Comparison of ENCODE assay signal across 1 cellular context in the genomic region with DNA sequence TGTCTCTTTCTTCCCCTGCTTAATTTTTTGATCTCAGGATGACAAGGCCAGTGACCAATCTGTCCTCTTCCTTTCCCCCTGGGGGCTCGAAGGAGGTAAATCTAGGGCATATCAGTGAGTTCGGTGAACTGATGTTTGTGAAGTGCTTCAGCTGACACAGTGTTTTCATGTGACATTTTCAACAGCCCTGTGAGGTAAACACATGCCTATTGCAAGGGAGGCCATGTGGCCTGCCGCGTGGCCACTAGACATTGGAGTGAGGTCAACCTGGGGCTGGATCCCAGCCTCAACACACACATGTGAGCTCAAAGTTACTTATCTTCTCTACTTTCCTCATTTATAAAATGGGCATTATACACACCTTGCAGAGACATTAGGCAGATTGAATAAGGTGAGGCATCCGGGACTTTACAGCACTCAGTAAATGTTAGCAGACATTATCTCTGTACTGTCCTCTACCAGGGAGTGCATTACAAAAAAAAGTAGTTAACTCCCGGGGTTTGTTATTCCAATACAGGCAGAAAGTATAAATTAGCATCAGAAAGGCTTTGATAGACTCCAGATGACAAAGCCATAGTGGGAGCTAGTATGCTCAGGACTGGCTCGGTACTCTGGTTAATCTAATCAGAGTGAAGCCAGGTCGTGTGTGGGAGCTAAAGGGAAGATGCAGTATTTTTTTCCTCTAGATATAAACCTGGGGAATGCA.
TF ChIP-seq lines count a peak whose summit lies in the region.

No MANE protein-coding gene starts in this region.

TF ChIP-seq in HepG2, 621 proteins besides CTCF, POLR2A, EP300 and RAD21 (continued from another document and continues in another):
- TF ChIP-seq, protein P1, sequence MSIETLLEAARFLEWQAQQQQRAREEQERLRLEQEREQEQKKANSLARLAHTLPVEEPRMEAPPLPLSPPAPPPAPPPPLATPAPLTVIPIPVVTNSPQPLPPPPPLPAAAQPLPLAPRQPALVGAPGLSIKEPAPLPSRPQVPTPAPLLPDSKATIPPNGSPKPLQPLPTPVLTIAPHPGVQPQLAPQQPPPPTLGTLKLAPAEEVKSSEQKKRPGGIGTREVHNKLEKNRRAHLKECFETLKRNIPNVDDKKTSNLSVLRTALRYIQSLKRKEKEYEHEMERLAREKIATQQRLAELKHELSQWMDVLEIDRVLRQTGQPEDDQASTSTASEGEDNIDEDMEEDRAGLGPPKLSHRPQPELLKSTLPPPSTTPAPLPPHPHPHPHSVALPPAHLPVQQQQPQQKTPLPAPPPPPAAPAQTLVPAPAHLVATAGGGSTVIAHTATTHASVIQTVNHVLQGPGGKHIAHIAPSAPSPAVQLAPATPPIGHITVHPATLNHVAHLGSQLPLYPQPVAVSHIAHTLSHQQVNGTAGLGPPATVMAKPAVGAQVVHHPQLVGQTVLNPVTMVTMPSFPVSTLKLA (IDR thresholded peaks at IDR 0.05): peak; percentile 60
- no peak for TF ChIP-seq NFYB (CRISPR knock-in tag; IDR thresholded peaks at IDR 0.05)
- no peak for TF ChIP-seq PTBP1 (IDR thresholded peaks at IDR 0.05; ENCODE audit: low read depth, low read length, poor library complexity, severe bottlenecking)
- TF ChIP-seq TOE1 (CRISPR knock-in tag; IDR thresholded peaks at IDR 0.05): no peak
- TF ChIP-seq, protein P2, sequence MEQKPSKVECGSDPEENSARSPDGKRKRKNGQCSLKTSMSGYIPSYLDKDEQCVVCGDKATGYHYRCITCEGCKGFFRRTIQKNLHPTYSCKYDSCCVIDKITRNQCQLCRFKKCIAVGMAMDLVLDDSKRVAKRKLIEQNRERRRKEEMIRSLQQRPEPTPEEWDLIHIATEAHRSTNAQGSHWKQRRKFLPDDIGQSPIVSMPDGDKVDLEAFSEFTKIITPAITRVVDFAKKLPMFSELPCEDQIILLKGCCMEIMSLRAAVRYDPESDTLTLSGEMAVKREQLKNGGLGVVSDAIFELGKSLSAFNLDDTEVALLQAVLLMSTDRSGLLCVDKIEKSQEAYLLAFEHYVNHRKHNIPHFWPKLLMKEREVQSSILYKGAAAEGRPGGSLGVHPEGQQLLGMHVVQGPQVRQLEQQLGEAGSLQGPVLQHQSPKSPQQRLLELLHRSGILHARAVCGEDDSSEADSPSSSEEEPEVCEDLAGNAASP (CRISPR knock-in tag; IDR thresholded peaks at IDR 0.05; ENCODE audit: borderline replicate concordance): 0 out of 2 replicates have a peak, but pooled peaks have one; percentile 12
- TF ChIP-seq SPEN (CRISPR knock-in tag; IDR thresholded peaks at IDR 0.05; ENCODE audit: low read depth): no peak
- TF ChIP-seq ZNF510 (CRISPR knock-in tag; IDR thresholded peaks at IDR 0.05; ENCODE audit: low read depth): no peak
- no peak for TF ChIP-seq KDM2A (CRISPR knock-in tag; IDR thresholded peaks at IDR 0.05; ENCODE audit: borderline replicate concordance, low read depth)
- TF ChIP-seq KLF16 (CRISPR knock-in tag; IDR thresholded peaks at IDR 0.05): peak in 1 of 2 experiments; percentile 56; a peak in 1 of 4 replicates
- TF ChIP-seq, protein P3, sequence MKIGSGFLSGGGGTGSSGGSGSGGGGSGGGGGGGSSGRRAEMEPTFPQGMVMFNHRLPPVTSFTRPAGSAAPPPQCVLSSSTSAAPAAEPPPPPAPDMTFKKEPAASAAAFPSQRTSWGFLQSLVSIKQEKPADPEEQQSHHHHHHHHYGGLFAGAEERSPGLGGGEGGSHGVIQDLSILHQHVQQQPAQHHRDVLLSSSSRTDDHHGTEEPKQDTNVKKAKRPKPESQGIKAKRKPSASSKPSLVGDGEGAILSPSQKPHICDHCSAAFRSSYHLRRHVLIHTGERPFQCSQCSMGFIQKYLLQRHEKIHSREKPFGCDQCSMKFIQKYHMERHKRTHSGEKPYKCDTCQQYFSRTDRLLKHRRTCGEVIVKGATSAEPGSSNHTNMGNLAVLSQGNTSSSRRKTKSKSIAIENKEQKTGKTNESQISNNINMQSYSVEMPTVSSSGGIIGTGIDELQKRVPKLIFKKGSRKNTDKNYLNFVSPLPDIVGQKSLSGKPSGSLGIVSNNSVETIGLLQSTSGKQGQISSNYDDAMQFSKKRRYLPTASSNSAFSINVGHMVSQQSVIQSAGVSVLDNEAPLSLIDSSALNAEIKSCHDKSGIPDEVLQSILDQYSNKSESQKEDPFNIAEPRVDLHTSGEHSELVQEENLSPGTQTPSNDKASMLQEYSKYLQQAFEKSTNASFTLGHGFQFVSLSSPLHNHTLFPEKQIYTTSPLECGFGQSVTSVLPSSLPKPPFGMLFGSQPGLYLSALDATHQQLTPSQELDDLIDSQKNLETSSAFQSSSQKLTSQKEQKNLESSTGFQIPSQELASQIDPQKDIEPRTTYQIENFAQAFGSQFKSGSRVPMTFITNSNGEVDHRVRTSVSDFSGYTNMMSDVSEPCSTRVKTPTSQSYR (CRISPR knock-in tag; IDR thresholded peaks at IDR 0.05; ENCODE audit: borderline replicate concordance): no peak
- no peak for TF ChIP-seq ZNF891 (CRISPR knock-in tag; IDR thresholded peaks at IDR 0.05)
- TF ChIP-seq, protein P4, sequence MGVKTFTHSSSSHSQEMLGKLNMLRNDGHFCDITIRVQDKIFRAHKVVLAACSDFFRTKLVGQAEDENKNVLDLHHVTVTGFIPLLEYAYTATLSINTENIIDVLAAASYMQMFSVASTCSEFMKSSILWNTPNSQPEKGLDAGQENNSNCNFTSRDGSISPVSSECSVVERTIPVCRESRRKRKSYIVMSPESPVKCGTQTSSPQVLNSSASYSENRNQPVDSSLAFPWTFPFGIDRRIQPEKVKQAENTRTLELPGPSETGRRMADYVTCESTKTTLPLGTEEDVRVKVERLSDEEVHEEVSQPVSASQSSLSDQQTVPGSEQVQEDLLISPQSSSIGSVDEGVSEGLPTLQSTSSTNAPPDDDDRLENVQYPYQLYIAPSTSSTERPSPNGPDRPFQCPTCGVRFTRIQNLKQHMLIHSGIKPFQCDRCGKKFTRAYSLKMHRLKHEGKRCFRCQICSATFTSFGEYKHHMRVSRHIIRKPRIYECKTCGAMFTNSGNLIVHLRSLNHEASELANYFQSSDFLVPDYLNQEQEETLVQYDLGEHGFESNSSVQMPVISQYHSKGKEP (CRISPR knock-in tag; IDR thresholded peaks at IDR 0.05): no peak
- TF ChIP-seq, protein P5, sequence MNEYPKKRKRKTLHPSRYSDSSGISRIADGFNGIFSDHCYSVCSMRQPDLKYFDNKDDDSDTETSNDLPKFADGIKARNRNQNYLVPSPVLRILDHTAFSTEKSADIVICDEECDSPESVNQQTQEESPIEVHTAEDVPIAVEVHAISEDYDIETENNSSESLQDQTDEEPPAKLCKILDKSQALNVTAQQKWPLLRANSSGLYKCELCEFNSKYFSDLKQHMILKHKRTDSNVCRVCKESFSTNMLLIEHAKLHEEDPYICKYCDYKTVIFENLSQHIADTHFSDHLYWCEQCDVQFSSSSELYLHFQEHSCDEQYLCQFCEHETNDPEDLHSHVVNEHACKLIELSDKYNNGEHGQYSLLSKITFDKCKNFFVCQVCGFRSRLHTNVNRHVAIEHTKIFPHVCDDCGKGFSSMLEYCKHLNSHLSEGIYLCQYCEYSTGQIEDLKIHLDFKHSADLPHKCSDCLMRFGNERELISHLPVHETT (CRISPR knock-in tag; conservative IDR thresholded peaks at IDR 0.05): no peak
- TF ChIP-seq XRCC5 (optimal IDR thresholded peaks at IDR 0.05; ENCODE audit: low read length): no peak
- 0 out of 2 replicates have a peak, but pooled peaks have one; percentile 37 for TF ChIP-seq ZNF232 (CRISPR knock-in tag; IDR thresholded peaks at IDR 0.05; ENCODE audit: borderline replicate concordance)
- no peak for TF ChIP-seq ZNF577 (CRISPR knock-in tag; IDR thresholded peaks at IDR 0.05; ENCODE audit: borderline replicate concordance, low read depth)
- TF ChIP-seq MAFG (CRISPR knock-in tag; IDR thresholded peaks at IDR 0.05): no peak
- no peak for TF ChIP-seq MAFK (conservative IDR thresholded peaks at IDR 0.05 in 1 of 2, IDR thresholded peaks at IDR 0.05 in 1 of 2; ENCODE audit: low read length in 2 of 2)
- no peak for TF ChIP-seq ZNF138 (CRISPR knock-in tag; IDR thresholded peaks at IDR 0.05; ENCODE audit: low read depth)
- no peak for TF ChIP-seq TAF1 (CRISPR knock-in tag; IDR thresholded peaks at IDR 0.05)
- TF ChIP-seq, protein P6, sequence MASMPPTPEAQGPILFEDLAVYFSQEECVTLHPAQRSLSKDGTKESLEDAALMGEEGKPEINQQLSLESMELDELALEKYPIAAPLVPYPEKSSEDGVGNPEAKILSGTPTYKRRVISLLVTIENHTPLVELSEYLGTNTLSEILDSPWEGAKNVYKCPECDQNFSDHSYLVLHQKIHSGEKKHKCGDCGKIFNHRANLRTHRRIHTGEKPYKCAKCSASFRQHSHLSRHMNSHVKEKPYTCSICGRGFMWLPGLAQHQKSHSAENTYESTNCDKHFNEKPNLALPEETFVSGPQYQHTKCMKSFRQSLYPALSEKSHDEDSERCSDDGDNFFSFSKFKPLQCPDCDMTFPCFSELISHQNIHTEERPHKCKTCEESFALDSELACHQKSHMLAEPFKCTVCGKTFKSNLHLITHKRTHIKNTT (CRISPR knock-in tag; IDR thresholded peaks at IDR 0.05): no peak
- TF ChIP-seq, protein P7, sequence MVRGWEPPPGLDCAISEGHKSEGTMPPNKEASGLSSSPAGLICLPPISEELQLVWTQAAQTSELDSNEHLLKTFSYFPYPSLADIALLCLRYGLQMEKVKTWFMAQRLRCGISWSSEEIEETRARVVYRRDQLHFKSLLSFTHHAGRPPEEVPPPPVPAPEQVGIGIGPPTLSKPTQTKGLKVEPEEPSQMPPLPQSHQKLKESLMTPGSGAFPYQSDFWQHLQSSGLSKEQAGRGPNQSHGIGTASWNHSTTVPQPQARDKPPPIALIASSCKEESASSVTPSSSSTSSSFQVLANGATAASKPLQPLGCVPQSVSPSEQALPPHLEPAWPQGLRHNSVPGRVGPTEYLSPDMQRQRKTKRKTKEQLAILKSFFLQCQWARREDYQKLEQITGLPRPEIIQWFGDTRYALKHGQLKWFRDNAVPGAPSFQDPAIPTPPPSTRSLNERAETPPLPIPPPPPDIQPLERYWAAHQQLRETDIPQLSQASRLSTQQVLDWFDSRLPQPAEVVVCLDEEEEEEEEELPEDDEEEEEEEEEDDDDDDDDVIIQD (CRISPR knock-in tag; IDR thresholded peaks at IDR 0.05; ENCODE audit: low read depth): peak; percentile 53; the same call in 1 of the 2 replicates
- TF ChIP-seq, protein P8, sequence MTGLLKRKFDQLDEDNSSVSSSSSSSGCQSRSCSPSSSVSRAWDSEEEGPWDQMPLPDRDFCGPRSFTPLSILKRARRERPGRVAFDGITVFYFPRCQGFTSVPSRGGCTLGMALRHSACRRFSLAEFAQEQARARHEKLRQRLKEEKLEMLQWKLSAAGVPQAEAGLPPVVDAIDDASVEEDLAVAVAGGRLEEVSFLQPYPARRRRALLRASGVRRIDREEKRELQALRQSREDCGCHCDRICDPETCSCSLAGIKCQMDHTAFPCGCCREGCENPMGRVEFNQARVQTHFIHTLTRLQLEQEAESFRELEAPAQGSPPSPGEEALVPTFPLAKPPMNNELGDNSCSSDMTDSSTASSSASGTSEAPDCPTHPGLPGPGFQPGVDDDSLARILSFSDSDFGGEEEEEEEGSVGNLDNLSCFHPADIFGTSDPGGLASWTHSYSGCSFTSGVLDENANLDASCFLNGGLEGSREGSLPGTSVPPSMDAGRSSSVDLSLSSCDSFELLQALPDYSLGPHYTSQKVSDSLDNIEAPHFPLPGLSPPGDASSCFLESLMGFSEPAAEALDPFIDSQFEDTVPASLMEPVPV (CRISPR knock-in tag; IDR thresholded peaks at IDR 0.05): no peak
- TF ChIP-seq ZNF607 (CRISPR knock-in tag; IDR thresholded peaks at IDR 0.05; ENCODE audit: borderline replicate concordance): no peak
- TF ChIP-seq, protein P9, sequence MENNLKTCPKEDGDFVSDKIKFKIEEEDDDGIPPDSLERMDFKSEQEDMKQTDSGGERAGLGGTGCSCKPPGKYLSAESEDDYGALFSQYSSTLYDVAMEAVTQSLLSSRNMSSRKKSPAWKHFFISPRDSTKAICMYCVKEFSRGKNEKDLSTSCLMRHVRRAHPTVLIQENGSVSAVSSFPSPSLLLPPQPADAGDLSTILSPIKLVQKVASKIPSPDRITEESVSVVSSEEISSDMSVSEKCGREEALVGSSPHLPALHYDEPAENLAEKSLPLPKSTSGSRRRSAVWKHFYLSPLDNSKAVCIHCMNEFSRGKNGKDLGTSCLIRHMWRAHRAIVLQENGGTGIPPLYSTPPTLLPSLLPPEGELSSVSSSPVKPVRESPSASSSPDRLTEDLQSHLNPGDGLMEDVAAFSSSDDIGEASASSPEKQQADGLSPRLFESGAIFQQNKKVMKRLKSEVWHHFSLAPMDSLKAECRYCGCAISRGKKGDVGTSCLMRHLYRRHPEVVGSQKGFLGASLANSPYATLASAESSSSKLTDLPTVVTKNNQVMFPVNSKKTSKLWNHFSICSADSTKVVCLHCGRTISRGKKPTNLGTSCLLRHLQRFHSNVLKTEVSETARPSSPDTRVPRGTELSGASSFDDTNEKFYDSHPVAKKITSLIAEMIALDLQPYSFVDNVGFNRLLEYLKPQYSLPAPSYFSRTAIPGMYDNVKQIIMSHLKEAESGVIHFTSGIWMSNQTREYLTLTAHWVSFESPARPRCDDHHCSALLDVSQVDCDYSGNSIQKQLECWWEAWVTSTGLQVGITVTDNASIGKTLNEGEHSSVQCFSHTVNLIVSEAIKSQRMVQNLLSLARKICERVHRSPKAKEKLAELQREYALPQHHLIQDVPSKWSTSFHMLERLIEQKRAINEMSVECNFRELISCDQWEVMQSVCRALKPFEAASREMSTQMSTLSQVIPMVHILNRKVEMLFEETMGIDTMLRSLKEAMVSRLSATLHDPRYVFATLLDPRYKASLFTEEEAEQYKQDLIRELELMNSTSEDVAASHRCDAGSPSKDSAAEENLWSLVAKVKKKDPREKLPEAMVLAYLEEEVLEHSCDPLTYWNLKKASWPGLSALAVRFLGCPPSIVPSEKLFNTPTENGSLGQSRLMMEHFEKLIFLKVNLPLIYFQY (CRISPR knock-in tag; IDR thresholded peaks at IDR 0.05; ENCODE audit: borderline replicate concordance): no peak
- TF ChIP-seq, protein P10, sequence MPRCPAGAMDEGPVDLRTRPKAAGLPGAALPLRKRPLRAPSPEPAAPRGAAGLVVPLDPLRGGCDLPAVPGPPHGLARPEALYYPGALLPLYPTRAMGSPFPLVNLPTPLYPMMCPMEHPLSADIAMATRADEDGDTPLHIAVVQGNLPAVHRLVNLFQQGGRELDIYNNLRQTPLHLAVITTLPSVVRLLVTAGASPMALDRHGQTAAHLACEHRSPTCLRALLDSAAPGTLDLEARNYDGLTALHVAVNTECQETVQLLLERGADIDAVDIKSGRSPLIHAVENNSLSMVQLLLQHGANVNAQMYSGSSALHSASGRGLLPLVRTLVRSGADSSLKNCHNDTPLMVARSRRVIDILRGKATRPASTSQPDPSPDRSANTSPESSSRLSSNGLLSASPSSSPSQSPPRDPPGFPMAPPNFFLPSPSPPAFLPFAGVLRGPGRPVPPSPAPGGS (CRISPR knock-in tag; IDR thresholded peaks at IDR 0.05): no peak
